18 cellular contexts compared by ENCODE assay signal in genomic region chr13:77521194-77521593, GRCh38. TPM values are rescaled to one million over a fixed set of nuclear protein-coding genes. Genes with fewer than 3 reads are reported as not detected.
A peak's percentile ranks its signal among the peaks of the same experiment; 100 is the strongest.
DNase-seq lines count a peak whose midpoint lies in the region; ATAC-seq, FAIRE-seq and TF ChIP-seq lines count a peak whose summit lies in the region.
"Had no signal": no experiment of that assay in that cellular context is flagged by ENCODE, and none has a peak within 500 bp of the region (broad histone marks: within the 10 kb centered on the region; RNA-seq: fewer than 3 reads in every experiment).

No MANE protein-coding gene starts in this region.

- no peak overlapping the region for H3K9ac ChIP-seq in mammary epithelial cell (ENCODE audit: insufficient read depth, low read length)

- dilution Hi-C loops in mammary epithelial cell (cut with HindIII; ENCODE audit: low sequenced_read_pairs), result no loop called here

- H2AFZ ChIP-seq in mammary epithelial cell (ENCODE audit: low read depth, low read length), result peak overlapping the region; percentile 8

- no TSS peak for BruUV-seq in mammary epithelial cell (replicated peaks; lab: Mats Ljungman, UMichigan)

- no peaks in the 10 kb centered on the region for H3K4me1 Mint-ChIP-seq in CD4-positive, alpha-beta T cell (ENCODE audit: low read depth)
- H3K4me1 Mint-ChIP-seq: CD8-positive, alpha-beta memory T cell had no signal

- TF ChIP-seq CTCF in A549 (IDR thresholded peaks at IDR 0.05) (no peak), mammary epithelial cell (conservative IDR thresholded peaks at IDR 0.05 in 1 of 2, IDR thresholded peaks at IDR 0.05 in 1 of 2; ENCODE audit: extremely low read depth in 1 of 2, insufficient read depth in 1 of 2, low read depth in 1 of 2, low read length in 2 of 2) (no peak), kidney epithelial cell (IDR thresholded peaks at IDR 0.05; ENCODE audit: insufficient read depth, low read length, poor library complexity, severe bottlenecking) (no peak), tibial nerve (IDR thresholded peaks at IDR 0.05) (no peak)
- no peak for TF ChIP-seq CTCF in CD4-positive, alpha-beta T cell (IDR thresholded peaks at IDR 0.05)

- H3K27ac ChIP-seq in A549, result peak overlapping the region; percentile 71 to 74
- H3K27ac ChIP-seq in mammary epithelial cell (ENCODE audit: insufficient read depth, low read depth, low read length), result peak overlapping the region; percentile 40
- H3K27ac ChIP-seq in CD4-positive, alpha-beta T cell (ENCODE audit: low read depth, low read length), result no peak overlapping the region
- H3K27ac ChIP-seq in tibial nerve, result no peak overlapping the region
- H3K27ac ChIP-seq: tibial artery had no signal

- intact Hi-C loops in mammary epithelial cell (cut with micrococcal nuclease), result loop anchor here (5.0 kb wide), 1 partner anchor 36 kb away; no protein-coding TSS in a partner anchor
- intact Hi-C loops in Right ventricle myocardium superior (cut with DNase I), result no loop called here
- intact Hi-C loops in CD4-positive, alpha-beta T cell (cut with DNase I, micrococcal nuclease), result no loop called here
- intact Hi-C loops in posterior cingulate gyrus (cut with DNase I), result no loop called here

- no peak for TF ChIP-seq EP300 in A549 (IDR thresholded peaks at IDR 0.05)
- no peak for TF ChIP-seq EP300 in tibial nerve (IDR thresholded peaks at IDR 0.05)

- CTCF ChIA-PET in A549 (lab: Yijun Ruan, JAX) (interaction anchor here (1.4 kb wide), 1 partner anchor 28 kb away, joined by 4 read pairs; no protein-coding TSS in a partner anchor), mammary epithelial cell (lab: Charles Lee; ENCODE audit: low non-redundant PET) (no interaction called here)
- CTCF ChIA-PET in CD4-positive, alpha-beta T cell (lab: Charles Lee), result no interaction called here

- no peaks in the 10 kb centered on the region for H3K9me3 Mint-ChIP-seq in CD4-positive, alpha-beta T cell
- H3K9me3 Mint-ChIP-seq: CD8-positive, alpha-beta memory T cell had no signal

- FAIRE-seq in A549 (lab: Jason Lieb, UNC), result no peak
- FAIRE-seq: G401.6, kidney had no signal

- H3K4me1 ChIP-seq in A549 (peaks cover 32% of the 10 kb centered on the region), mammary epithelial cell (ENCODE audit: insufficient read depth, low read length) (peaks cover 30% of the 10 kb centered on the region), tibial nerve (no peaks in the 10 kb centered on the region)
- H3K4me1 ChIP-seq: tibial artery had no signal

- H3K4me3 Mint-ChIP-seq in CD4-positive, alpha-beta T cell, result no peak overlapping the region
- H3K4me3 Mint-ChIP-seq: CD8-positive, alpha-beta memory T cell had no signal

- POLR2A ChIA-PET in A549 (lab: Yijun Ruan, JAX), result no interaction called here
- POLR2A ChIA-PET in CD4-positive, alpha-beta T cell (lab: Charles Lee), result no interaction called here

- H3K27me3 Mint-ChIP-seq in CD4-positive, alpha-beta T cell, result no peaks in the 10 kb centered on the region

- H3K36me3 Mint-ChIP-seq in CD4-positive, alpha-beta T cell (ENCODE audit: low read depth), result no peaks in the 10 kb centered on the region
- H3K36me3 Mint-ChIP-seq: CD8-positive, alpha-beta memory T cell had no signal

- no peak for TF ChIP-seq POLR2A in A549 (IDR thresholded peaks at IDR 0.05; ENCODE audit: low read length)
- TF ChIP-seq POLR2A in tibial nerve (IDR thresholded peaks at IDR 0.05), result no peak

- H3K27ac Mint-ChIP-seq in CD4-positive, alpha-beta T cell, result no peak overlapping the region

- H3K4me2 ChIP-seq in A549 (peak overlapping the region; percentile 64), mammary epithelial cell (ENCODE audit: insufficient read depth, low read depth, low read length) (peak overlapping the region; percentile 63)

- H3K9me3 ChIP-seq in A549 (no peaks in the 10 kb centered on the region), MG63 (no peaks in the 10 kb centered on the region), mammary epithelial cell (replicated peaks; ENCODE audit: insufficient read depth, low read length) (no peaks in the 10 kb centered on the region), tibial nerve (no peaks in the 10 kb centered on the region)
- no peaks in the 10 kb centered on the region for H3K9me3 ChIP-seq in CD4-positive, alpha-beta T cell (ENCODE audit: control insufficient read depth, low read length)
- H3K9me3 ChIP-seq: tibial artery had no signal

- H3K36me3 ChIP-seq in MG63 (no peaks in the 10 kb centered on the region), mammary epithelial cell (ENCODE audit: insufficient read depth, low read length) (no peaks in the 10 kb centered on the region), kidney epithelial cell (ENCODE audit: control insufficient read depth, insufficient read depth, low read length) (no peaks in the 10 kb centered on the region), tibial nerve (no peaks in the 10 kb centered on the region)
- H3K36me3 ChIP-seq: tibial artery had no signal

- WGBS in A549 (ENCODE audit: missing lambda C conversion rate), result 0% methylated on average over 2 of the region's 2 CpGs
- WGBS in mammary epithelial cell (ENCODE audit: low coverage, missing lambda C conversion rate), result 50% methylated on average over 1 of the region's 2 CpGs
- 42 to 45% methylated on average over 2 of the region's 2 CpGs for WGBS in tibial nerve, 2 donors

- no peaks in the 10 kb centered on the region for H4K20me1 ChIP-seq in mammary epithelial cell (ENCODE audit: insufficient read depth, low read length)

- no peaks in the 10 kb centered on the region for H3K79me2 ChIP-seq in mammary epithelial cell (ENCODE audit: insufficient read depth, low read length)

- H3K4me3 ChIP-seq in A549 (no peak overlapping the region), MG63 (no peak overlapping the region), mammary epithelial cell (replicated peaks in 1 of 3; ENCODE audit: insufficient read depth in 1 of 3, low read depth in 2 of 3, low read length in 3 of 3) (no peak overlapping the region), kidney epithelial cell (ENCODE audit: low read depth, low read length) (no peak overlapping the region), tibial nerve (no peak overlapping the region)
- H3K4me3 ChIP-seq: tibial artery had no signal

- in situ Hi-C loops in mammary epithelial cell (cut with MboI; ENCODE audit: low sequenced_read_pairs in 2 of 2), result no loop called here

- no peak for TF ChIP-seq RAD21 in A549 (conservative IDR thresholded peaks at IDR 0.05 in 1 of 2, IDR thresholded peaks at IDR 0.05 in 1 of 2)

- ATAC-seq in A549 (peak; percentile 82 to 84), Right ventricle myocardium superior (ENCODE audit: poor library complexity) (no peak)
- ATAC-seq in CD4-positive, alpha-beta T cell (ENCODE audit: poor library complexity), result no peak

- no peaks in the 10 kb centered on the region for H3K27me3 ChIP-seq in MG63
- H3K27me3 ChIP-seq in mammary epithelial cell (ENCODE audit: insufficient read depth, low read length), result no peaks in the 10 kb centered on the region
- H3K27me3 ChIP-seq in kidney epithelial cell (ENCODE audit: control insufficient read depth, insufficient read depth, low read length), result no peaks in the 10 kb centered on the region
- H3K27me3 ChIP-seq in CD4-positive, alpha-beta T cell (ENCODE audit: control insufficient read depth, insufficient read depth, low read length), result no peaks in the 10 kb centered on the region
- H3K27me3 ChIP-seq in tibial nerve, result no peaks in the 10 kb centered on the region
- H3K27me3 ChIP-seq: tibial artery had no signal

- DNase-seq in A549 (ENCODE audit: low read depth in 1 of 2, low spot score in 1 of 2) (peak; percentile 9 to 88), MG63 (peak; percentile 28), mammary epithelial cell (peak; percentile 43), kidney epithelial cell (ENCODE audit: low read depth) (peak; percentile 64), Right ventricle myocardium superior (no peak), posterior cingulate gyrus (no peak), tibial nerve (ENCODE audit: low spot score in 2 of 2) (no peak)
- DNase-seq in CD4-positive, alpha-beta T cell, result no peak
- DNase-seq: 8988T; activated CD4-positive, alpha-beta T cell treated with anti-CD3 and anti-CD28 coated beads, Interleukin-2, amount 50 U/mL, for 48 hours; CD8-positive, alpha-beta memory T cell; kidney; NCI-H2029 treated with DMSO at 0.1 percent for 48 hours; NCI-H748 treated with DMSO at 0.1 percent for 48 hours; stimulated activated CD4-positive, alpha-beta T cell treated with anti-CD3 and anti-CD28 coated beads, Interleukin-1b, Interleukin-23, amount 100 ng/mL, for 48 hours; tibial artery had no signal

TF ChIP-seq in A549, 52 proteins besides CTCF, POLR2A, EP300 and RAD21 (continues in another document):
- TF ChIP-seq FOSL2 (IDR thresholded peaks at IDR 0.05) (no peak), FOSL2 (CRISPR knock-in tag; IDR thresholded peaks at IDR 0.05) (peak; percentile 68), POLR2AphosphoS2 (conservative IDR thresholded peaks at IDR 0.05; ENCODE audit: low read length) (no peak), FOSB (CRISPR knock-in tag; IDR thresholded peaks at IDR 0.05) (no peak), JUNB (IDR thresholded peaks at IDR 0.05) (peak; percentile 30; the same call in 1 of the 2 replicates), CHD2 (IDR thresholded peaks at IDR 0.05; ENCODE audit: low read length, partially characterized antibody) (no peak), GATA3 (IDR thresholded peaks at IDR 0.05; ENCODE audit: borderline replicate concordance) (peak; percentile 38; the same call in 1 of the 2 replicates)

RNA-seq across cellular contexts. Expression of gene SCEL, which starts 14.3 kb away (rescaled TPM):
- polyA plus RNA-seq in A549 (2011; rRNA removed), result 1.0 and 1.4 TPM in 2 replicates
- polyA plus RNA-seq in A549 (2012; cell fraction: cytosol; rRNA removed), result 0.06 and 0.13 TPM in 2 replicates
- 0.07 and 0.11 TPM in 2 replicates for polyA plus RNA-seq in A549 (2012; cell fraction: nucleus; rRNA removed)
- 0.06 to 0.17 TPM (median 0.17 TPM) in 3 replicates for polyA plus RNA-seq in A549 (2017; fragmentation: RNase III; extraction: RNeasy Plus Mini Kit Qiagen cat#74134 plus additional on column Dnase treatment)
- polyA minus RNA-seq in A549 (2011; rRNA and poly(A)+ RNA removed), result 0.24 and 0.58 TPM in 2 replicates
- not detected in 2 replicates for total RNA-seq in MG63 (2014; rRNA removed; shearing (Covaris generic); ENCODE audit: low replicate concordance)
- 1 to 10 TPM in 1 of 2 donors, under 1 TPM in 1; 0.17 to 1.7 TPM for total RNA-seq in mammary epithelial cell
- 1.3 TPM for polyA plus RNA-seq in mammary epithelial cell
- 0.88 TPM for polyA minus RNA-seq in mammary epithelial cell
- 9.3 and 14.7 TPM in 2 replicates for total RNA-seq in kidney epithelial cell
- total RNA-seq in Right ventricle myocardium superior, result not detected
- total RNA-seq in CD4-positive, alpha-beta T cell, result not detected
- not detected for total RNA-seq in tibial nerve
- total RNA-seq: CD8-positive, alpha-beta memory T cell; glomerular endothelial cell had no signal
- polyA plus RNA-seq: CD8-positive, alpha-beta memory T cell had no signal

Comparison
In these comparisons a context has a peak if more than half of its experiments do, and no peak if none do; other contexts are left out.
1. ATAC-seq: peak in A549 (2 of 2); none in Right ventricle myocardium superior (single experiment) and CD4-positive, alpha-beta T cell (single experiment).
2. DNase-seq: peak in A549 (2 of 2), MG63 (single experiment), mammary epithelial cell (single experiment) and kidney epithelial cell (single experiment); none in Right ventricle myocardium superior (single experiment), CD4-positive, alpha-beta T cell (0 of 10), posterior cingulate gyrus (0 of 10) and tibial nerve (0 of 2).
3. H3K27ac ChIP-seq: peak in A549 (2 of 2) and mammary epithelial cell (single experiment); none in CD4-positive, alpha-beta T cell (single experiment) and tibial nerve (0 of 4).